ENCODE assay signal across 12 cellular contexts in genomic region chr2:112805542-112805941, GRCh38. TPM values are rescaled to one million over a fixed set of nuclear protein-coding genes. Genes with fewer than 3 reads are reported as not detected.
A peak's percentile ranks its signal among the peaks of the same experiment; 100 is the strongest.
DNase-seq lines count a peak whose midpoint lies in the region; ATAC-seq, FAIRE-seq and TF ChIP-seq lines count a peak whose summit lies in the region.
"Had no signal": no experiment of that assay in that cellular context is flagged by ENCODE, and none has a peak within 500 bp of the region (broad histone marks: within the 10 kb centered on the region; RNA-seq: fewer than 3 reads in every experiment).

No MANE protein-coding gene starts in this region.

- H3K27me3 ChIP-seq in testis: no peaks in the 10 kb centered on the region
- H3K27me3 ChIP-seq in lower lobe of right lung (ENCODE audit: low read depth): no peaks in the 10 kb centered on the region

- H3K4me3 ChIP-seq in testis (no peak overlapping the region), lower lobe of right lung (no peak overlapping the region)
- H3K4me3 ChIP-seq: SK-N-MC had no signal

- no peak overlapping the region for H3K27ac ChIP-seq in testis
- H3K27ac ChIP-seq in lower lobe of right lung: no peak overlapping the region
- H3K27ac ChIP-seq: SK-N-MC had no signal

- H3K9me3 ChIP-seq in testis: no peaks in the 10 kb centered on the region
- no peaks in the 10 kb centered on the region for H3K9me3 ChIP-seq in lower lobe of right lung

- no peak for TF ChIP-seq CTCF in testis (IDR thresholded peaks at IDR 0.05)
- no peak for TF ChIP-seq CTCF in lower lobe of right lung (IDR thresholded peaks at IDR 0.05)

- DNase-seq in GM18507 (ENCODE audit: extremely low spot score, insufficient read length, low read depth) (no peak), germinal center (ENCODE audit: low spot score) (peak; percentile 50), testis (no peak), NCI-H82 (lab: John Stamatoyannopoulos, UW) (no peak), lower lobe of right lung (no peak)
- DNase-seq: activated CD4-positive, alpha-beta T cell treated with anti-CD3 and anti-CD28 coated beads, Interleukin-2, amount 50 U/mL, for 48 hours; activated naive CD8-positive, alpha-beta T cell treated with anti-CD3 and anti-CD28 coated beads for 36 hours; effector memory CD4-positive, alpha-beta T cell had no signal

- TF ChIP-seq POLR2A in testis (IDR thresholded peaks at IDR 0.05): no peak

- H3K36me3 ChIP-seq in testis (ENCODE audit: low read depth, missing control alignments): no peaks in the 10 kb centered on the region
- no peaks in the 10 kb centered on the region for H3K36me3 ChIP-seq in lower lobe of right lung

- intact Hi-C loops in testis (cut with DNase I; ENCODE audit: low total_unique reads) (no loop called here), lower lobe of right lung (cut with DNase I) (no loop called here)

- FAIRE-seq in GM18507 (lab: Jason Lieb, UNC): peak; percentile 64

- peaks cover 3% of the 10 kb centered on the region for H3K4me1 ChIP-seq in testis
- no peaks in the 10 kb centered on the region for H3K4me1 ChIP-seq in lower lobe of right lung

- ATAC-seq in GM21515 (IDR thresholded peaks at IDR 0.05; ENCODE audit: unreplicated experiment) (peak; percentile 65), HG03558 (IDR thresholded peaks at IDR 0.05; ENCODE audit: extremely low read depth, unreplicated experiment) (peak; percentile 40), GM18517 (IDR thresholded peaks at IDR 0.05; ENCODE audit: unreplicated experiment) (no peak), lower lobe of right lung (no peak)

- 86 to 89% methylated on average over 11 of the region's 11 CpGs for WGBS in testis, 2 donors

RNA-seq across cellular contexts. Expression of gene IL1A, which starts 21.2 kb away (rescaled TPM):
- total RNA-seq in testis (10 to 100 TPM; 21.4 to 36.5 TPM), lower lobe of right lung (2.1 TPM)
- 15.8 TPM for polyA plus RNA-seq in testis (ENCODE audit: insufficient read depth, low read depth, low replicate concordance)

RNA-seq across cellular contexts. Expression of gene IL1B, which starts 31.0 kb away (rescaled TPM):
- total RNA-seq in testis: under 1 TPM; 0.62 to 0.63 TPM
- 1.8 TPM for polyA plus RNA-seq in testis (ENCODE audit: insufficient read depth, low read depth, low replicate concordance)
- total RNA-seq in lower lobe of right lung: 17.5 TPM
- total RNA-seq: activated naive CD8-positive, alpha-beta T cell treated with anti-CD3 and anti-CD28 coated beads for 36 hours had no signal

RNA-seq across cellular contexts. Expression of gene CKAP2L, which starts 41.1 kb away (rescaled TPM):
- 10 to 100 TPM in 1 of 2 donors, 1 to 10 TPM in 1; 7.1 to 11.0 TPM for total RNA-seq in testis
- 9.5 TPM for polyA plus RNA-seq in testis (ENCODE audit: insufficient read depth, low read depth, low replicate concordance)
- total RNA-seq in lower lobe of right lung: 1.3 TPM

Comparison
In these comparisons a context has a peak if more than half of its experiments do, and no peak if none do; other contexts are left out.
1. ATAC-seq: peak in GM21515 (single experiment) and HG03558 (single experiment); none in GM18517 (single experiment) and lower lobe of right lung (0 of 2).
2. RNA of gene IL1B, which starts 31.0 kb away (total RNA-seq): 17.5 TPM in lower lobe of right lung (single experiment); 0.62 to 0.63 TPM in testis; every median in the first group is over 10 times any median in the second.